28 cellular contexts compared by ENCODE assay signal in genomic region chr7:102856036-102856435, GRCh38.
"Had no signal": no experiment of that assay in that cellular context is flagged by ENCODE, and none has a peak within 500 bp of the region (broad histone marks: within the 10 kb centered on the region; RNA-seq: fewer than 3 reads in every experiment).

No MANE protein-coding gene starts in this region.

- H3K4me3 ChIP-seq: left lung, lower lobe of right lung, pancreas, prostate gland, skin epidermis, suprapubic skin, thoracic aorta, tibial artery, upper lobe of right lung had no signal

- DNase-seq: hypothalamus; immature natural killer cell; kidney; left colon; left lung; lower lobe of right lung; mammary epithelial cell; mesenchymal stem cell; naive thymus-derived CD8-positive, alpha-beta T cell; nucleus accumbens; pancreas; posterior cingulate gyrus; retina; right cardiac atrium; stimulated activated CD4-positive, alpha-beta T cell treated with anti-CD3 and anti-CD28 coated beads, Interleukin-12 subunit alpha, Interleukin-12 subunit beta, amount 100 ng/mL, for 4 hours; stimulated activated CD4-positive, alpha-beta T cell treated with anti-CD3 and anti-CD28 coated beads, Interleukin-15, amount 100 ng/mL, for 24 hours; stimulated activated CD4-positive, alpha-beta T cell treated with anti-CD3 and anti-CD28 coated beads, Interleukin-2, amount 100 ng/mL, for 24 hours; stimulated activated CD4-positive, alpha-beta T cell treated with anti-CD3 and anti-CD28 coated beads, Interleukin-4, amount 100 ng/mL, for 1 hour; stimulated activated naive B cell treated with anti-CD40 and anti-IgM and Interleukin-4, amounts not matched to agents 10 μg/mL and 1 μg/mL and 100 μg/mL, for 72 hours; stimulated activated naive CD8-positive, alpha-beta T cell treated with anti-CD3 and anti-CD28 coated beads, Interleukin-15, Interleukin-2, amounts not matched to agents 100 U/mL and 50 U/mL, for 24 hours; tibial artery; trophoblast cell; upper lobe of right lung had no signal

- ATAC-seq: left colon; left lung; lower lobe of right lung; naive thymus-derived CD8-positive, alpha-beta T cell; pancreas; right cardiac atrium; sciatic nerve; stimulated activated naive B cell treated with anti-CD40 and anti-IgM and Interleukin-4, amounts not matched to agents 10 μg/mL and 1 μg/mL and 100 μg/mL, for 72 hours; stimulated activated naive CD8-positive, alpha-beta T cell treated with anti-CD3 and anti-CD28 coated beads, Interleukin-15, Interleukin-2, amounts not matched to agents 100 U/mL and 50 U/mL, for 24 hours; upper lobe of right lung had no signal
